25 cellular contexts compared by ENCODE assay signal in genomic region chr16:70632273-70632672, GRCh38.
"Had no signal": no experiment of that assay in that cellular context is flagged by ENCODE, and none has a peak within 500 bp of the region (broad histone marks: within the 10 kb centered on the region; RNA-seq: fewer than 3 reads in every experiment).

No MANE protein-coding gene starts in this region.

- H3K36me3 Mint-ChIP-seq: natural killer cell; stimulated activated effector memory CD8-positive, alpha-beta T cell treated with anti-CD3 and anti-CD28 coated beads, Interleukin-12 subunit alpha, Interleukin-12 subunit beta, amount 100 ng/mL, for 72 hours had no signal

- H3K27ac ChIP-seq: epithelial cell of prostate, gastrocnemius medialis, hepatocyte, prostate gland, right atrium auricular region, sigmoid colon, thyroid gland had no signal

- FAIRE-seq: kidney had no signal

- H3K4me3 ChIP-seq: colonic mucosa, gastrocnemius medialis, heart left ventricle, hepatocyte, lung, prostate gland, right atrium auricular region, sigmoid colon, stomach, thyroid gland had no signal

- H3K36me3 ChIP-seq: colonic mucosa, gastrocnemius medialis, heart left ventricle, prostate gland, right atrium auricular region, sigmoid colon, stomach, thyroid gland had no signal

- H2AFZ ChIP-seq: hepatocyte had no signal

- H3K9me3 ChIP-seq: colonic mucosa, gastrocnemius medialis, prostate gland, thyroid gland had no signal

- H3K79me2 ChIP-seq: hepatocyte had no signal

- H3K4me1 ChIP-seq: colonic mucosa, gastrocnemius medialis, prostate gland, right atrium auricular region, thyroid gland had no signal

- H3K4me1 Mint-ChIP-seq: memory B cell; natural killer cell; stimulated activated effector memory CD8-positive, alpha-beta T cell treated with anti-CD3 and anti-CD28 coated beads, Interleukin-12 subunit alpha, Interleukin-12 subunit beta, amount 100 ng/mL, for 72 hours had no signal

- H3K4me3 Mint-ChIP-seq: dendritic cell treated with granulocyte-macrophage colony-stimulating factor and Interleukin-4, amounts not matched to agents 40 ng/mL and 50 ng/mL, for 4 days; endodermal cell; memory B cell; natural killer cell; stimulated activated effector memory CD8-positive, alpha-beta T cell treated with anti-CD3 and anti-CD28 coated beads, Interleukin-12 subunit alpha, Interleukin-12 subunit beta, amount 100 ng/mL, for 72 hours had no signal

- DNase-seq: colonic mucosa; effector CD8-positive, alpha-beta T cell; endodermal cell; foreskin fibroblast; gastrocnemius medialis; heart left ventricle; kidney; natural killer cell; sigmoid colon; stimulated activated CD4-positive, alpha-beta T cell treated with anti-CD3 and anti-CD28 coated beads, Interleukin-2, amount 100 ng/mL, for 24 hours; stimulated activated CD4-positive, alpha-beta T cell treated with anti-CD3 and anti-CD28 coated beads, Interleukin-4, amount 100 ng/mL, for 24 hours; stimulated activated naive CD4-positive, alpha-beta T cell treated with Interleukin-2 at 50 U/mL for 16 hours; stomach; thyroid gland; trophoblast cell had no signal

- ATAC-seq: esophagus mucosa; gastrocnemius medialis; heart left ventricle; left lobe of liver; natural killer cell; stimulated activated effector memory CD8-positive, alpha-beta T cell treated with anti-CD3 and anti-CD28 coated beads, Interleukin-12 subunit alpha, Interleukin-12 subunit beta, amount 100 ng/mL, for 72 hours had no signal

- H3K9me3 Mint-ChIP-seq: natural killer cell; stimulated activated effector memory CD8-positive, alpha-beta T cell treated with anti-CD3 and anti-CD28 coated beads, Interleukin-12 subunit alpha, Interleukin-12 subunit beta, amount 100 ng/mL, for 72 hours had no signal

- H3K4me2 ChIP-seq: hepatocyte had no signal

- H3K27ac Mint-ChIP-seq: dendritic cell treated with granulocyte-macrophage colony-stimulating factor and Interleukin-4, amounts not matched to agents 40 ng/mL and 50 ng/mL, for 4 days; endodermal cell; memory B cell; natural killer cell; stimulated activated effector memory CD8-positive, alpha-beta T cell treated with anti-CD3 and anti-CD28 coated beads, Interleukin-12 subunit alpha, Interleukin-12 subunit beta, amount 100 ng/mL, for 72 hours had no signal

- H3K27me3 ChIP-seq: colonic mucosa, gastrocnemius medialis, heart left ventricle, hepatocyte, right atrium auricular region, sigmoid colon, stomach, thyroid gland had no signal
